In genomic region chr1:225321784-225322183, GRCh38 we compare ENCODE assay signal across 33 cellular contexts.
DNase-seq lines count a peak whose midpoint lies in the region; ATAC-seq and TF ChIP-seq lines count a peak whose summit lies in the region.
"Had no signal": no experiment of that assay in that cellular context is flagged by ENCODE, and none has a peak within 500 bp of the region (broad histone marks: within the 10 kb centered on the region; RNA-seq: fewer than 3 reads in every experiment).

No MANE protein-coding gene starts in this region.

- H3K27me3 Mint-ChIP-seq in memory B cell: peaks cover 1% of the 10 kb centered on the region

- POLR2A ChIA-PET in HEK293 (lab: Yijun Ruan, JAX): no interaction called here

- no peaks in the 10 kb centered on the region for H3K36me3 ChIP-seq in HEK293 (ENCODE audit: control insufficient read depth in 2 of 2, insufficient read depth in 1 of 2, low read length in 2 of 2)
- H3K36me3 ChIP-seq in gastrocnemius medialis: no peaks in the 10 kb centered on the region
- H3K36me3 ChIP-seq: BE2C; BLaER1; BLaER1 treated with 17β-estradiol and CSF1 and Interleukin-3, amounts not matched to agents 10 nM and 100 nM had no signal

- H3K4me1 ChIP-seq in HEK293 (ENCODE audit: control insufficient read depth, insufficient read depth, low read length): no peaks in the 10 kb centered on the region
- no peaks in the 10 kb centered on the region for H3K4me1 ChIP-seq in gastrocnemius medialis
- H3K4me1 ChIP-seq: A549, BE2C had no signal

- no peaks in the 10 kb centered on the region for H3K36me3 Mint-ChIP-seq in memory B cell
- H3K36me3 Mint-ChIP-seq: CD14-positive monocyte; CD4-positive, alpha-beta memory T cell; CD4-positive, CD25-positive, alpha-beta regulatory T cell; CD8-positive, alpha-beta T cell had no signal

- H3K4me1 Mint-ChIP-seq in memory B cell: peaks cover 3% of the 10 kb centered on the region
- H3K4me1 Mint-ChIP-seq: B cell; CD4-positive, CD25-positive, alpha-beta regulatory T cell had no signal

- H3K4me3 ChIP-seq in HEK293 (ENCODE audit: low read depth, low read length) (no peak overlapping the region), gastrocnemius medialis (no peak overlapping the region)
- H3K4me3 ChIP-seq: A549; BLaER1; BLaER1 treated with 17β-estradiol and CSF1 and Interleukin-3, amounts not matched to agents 10 nM and 100 nM had no signal

- TF ChIP-seq POLR2A in gastrocnemius medialis (IDR thresholded peaks at IDR 0.05): no peak

- H3K4me3 Mint-ChIP-seq in memory B cell: no peak overlapping the region
- H3K4me3 Mint-ChIP-seq: B cell; CD14-positive monocyte; CD4-positive, alpha-beta memory T cell; CD4-positive, alpha-beta T cell; CD4-positive, CD25-positive, alpha-beta regulatory T cell; CD8-positive, alpha-beta memory T cell; CD8-positive, alpha-beta T cell had no signal

- DNase-seq in memory B cell (ENCODE audit: low spot score in 2 of 2): no peak
- DNase-seq in gastrocnemius medialis: no peak
- no peak for DNase-seq in effector CD4-positive, alpha-beta T cell
- DNase-seq in hypothalamus (lab: John Stamatoyannopoulos, UW): no peak
- DNase-seq in cortex of kidney (lab: John Stamatoyannopoulos, UW): no peak
- DNase-seq: 8988T; ACHN; AML-193; BE2C; C1 segment of cervical spinal cord; Caco-2; Calu3; CD4-positive, alpha-beta memory T cell; CD4-positive, alpha-beta T cell; CD4-positive, CD25-positive, alpha-beta regulatory T cell; CD8-positive, alpha-beta memory T cell; CD8-positive, alpha-beta T cell; COR-L47; DMS 273 treated with DMSO at 0.1 percent for 48 hours; DMS153; DMS53; DMS79; DMS79 treated with DMSO at 0.1 percent for 48 hours; DND-41; EL had no signal

- H3K27ac Mint-ChIP-seq in memory B cell: peak overlapping the region; percentile 18
- H3K27ac Mint-ChIP-seq: B cell; CD14-positive monocyte; CD4-positive, alpha-beta memory T cell; CD4-positive, alpha-beta T cell; CD4-positive, CD25-positive, alpha-beta regulatory T cell; CD8-positive, alpha-beta T cell had no signal

- H3K27ac ChIP-seq in HEK293 (ENCODE audit: extremely low read depth, low read depth, low read length): no peak overlapping the region
- H3K27ac ChIP-seq in gastrocnemius medialis: no peak overlapping the region
- H3K27ac ChIP-seq: 22Rv1; A549; BLaER1; BLaER1 treated with 17β-estradiol and CSF1 and Interleukin-3, amounts not matched to agents 10 nM and 100 nM; C4-2B had no signal

- CTCF ChIA-PET in HEK293 (lab: Yijun Ruan, JAX): interaction anchor here (1.0 to 1.2 kb wide), 2 partner anchors 8 to 13 kb away, joined by 3 to 5 read pairs; no protein-coding TSS in a partner anchor

- in situ Hi-C loops in gastrocnemius medialis (cut with MboI; ENCODE audit: low sequenced_read_pairs in 4 of 4): no loop called here

- no peaks in the 10 kb centered on the region for H3K9me3 ChIP-seq in HEK293 (ENCODE audit: control insufficient read depth, insufficient read depth, low read depth, low read length)
- H3K9me3 ChIP-seq in gastrocnemius medialis: no peaks in the 10 kb centered on the region
- H3K9me3 ChIP-seq: A549; BE2C; BLaER1; BLaER1 treated with 17β-estradiol and CSF1 and Interleukin-3, amounts not matched to agents 10 nM and 100 nM; Caco-2 had no signal

- intact Hi-C loops in gastrocnemius medialis (cut with DNase I; ENCODE audit: low total_unique reads): no loop called here

- ATAC-seq in memory B cell (ENCODE audit: low read depth) (no peak), gastrocnemius medialis (peak; percentile 39 to 78)
- ATAC-seq: A549; CD8-positive, alpha-beta T cell had no signal

- TF ChIP-seq CTCF in HEK293 (tag by site-specific recombination; IDR thresholded peaks at IDR 0.05): no peak
- no peak for TF ChIP-seq CTCF in gastrocnemius medialis (IDR thresholded peaks at IDR 0.05 in 4 of 5, conservative IDR thresholded peaks at IDR 0.05 in 1 of 5)

- H3K27me3 ChIP-seq in gastrocnemius medialis: no peaks in the 10 kb centered on the region
- H3K27me3 ChIP-seq: BE2C; BLaER1; BLaER1 treated with 17β-estradiol and CSF1 and Interleukin-3, amounts not matched to agents 10 nM and 100 nM had no signal

- no peaks in the 10 kb centered on the region for H3K9me3 Mint-ChIP-seq in memory B cell
- H3K9me3 Mint-ChIP-seq: CD14-positive monocyte; CD4-positive, alpha-beta memory T cell; CD4-positive, alpha-beta T cell; CD4-positive, CD25-positive, alpha-beta regulatory T cell; CD8-positive, alpha-beta memory T cell; CD8-positive, alpha-beta T cell had no signal

TF ChIP-seq in HEK293, 187 proteins besides CTCF, POLR2A, EP300 and RAD21:
- 0 out of 2 replicates have a peak, but pooled peaks have one; percentile 0 for TF ChIP-seq ZNF10 (tag by site-specific recombination; IDR thresholded peaks at IDR 0.05)
- TF ChIP-seq ZNF585B (tag by site-specific recombination; IDR thresholded peaks at IDR 0.05): no peak
- TF ChIP-seq, protein P1, sequence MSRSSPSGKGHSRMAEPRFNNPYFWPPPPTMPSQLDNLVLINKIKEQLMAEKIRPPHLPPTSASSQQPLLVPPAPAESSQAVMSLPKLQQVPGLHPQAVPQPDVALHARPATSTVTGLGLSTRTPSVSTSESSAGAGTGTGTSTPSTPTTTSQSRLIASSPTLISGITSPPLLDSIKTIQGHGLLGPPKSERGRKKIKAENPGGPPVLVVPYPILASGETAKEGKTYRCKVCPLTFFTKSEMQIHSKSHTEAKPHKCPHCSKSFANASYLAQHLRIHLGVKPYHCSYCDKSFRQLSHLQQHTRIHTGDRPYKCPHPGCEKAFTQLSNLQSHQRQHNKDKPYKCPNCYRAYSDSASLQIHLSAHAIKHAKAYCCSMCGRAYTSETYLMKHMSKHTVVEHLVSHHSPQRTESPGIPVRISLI (tag by site-specific recombination; IDR thresholded peaks at IDR 0.05): 0 out of 2 replicates have a peak, but pooled peaks have one; percentile 25
